ENCODE assay signal across 22 cellular contexts in the genomic region with DNA sequence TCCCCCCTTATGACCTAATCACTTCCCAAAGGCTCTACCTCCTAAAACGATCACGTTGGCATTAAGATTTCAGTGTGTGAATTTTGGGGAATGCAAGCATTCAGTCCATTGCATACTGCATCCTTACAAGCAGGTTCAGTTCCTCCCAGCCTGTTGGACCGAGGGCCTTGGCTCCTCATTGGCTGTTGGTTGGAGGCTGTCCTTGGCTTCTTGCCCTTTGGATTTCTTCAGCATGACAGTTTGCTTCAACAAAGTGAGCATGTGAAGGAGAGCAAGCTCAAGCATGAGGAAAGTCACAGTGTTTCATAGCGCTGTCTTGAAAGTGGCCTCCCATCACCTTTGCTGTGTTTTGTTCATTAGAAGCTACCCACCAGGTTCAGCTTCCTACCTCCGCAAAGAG.
DNase-seq lines count a peak whose midpoint lies in the region; ATAC-seq and TF ChIP-seq lines count a peak whose summit lies in the region.
"Had no signal": no experiment of that assay in that cellular context is flagged by ENCODE, and none has a peak within 500 bp of the region (broad histone marks: within the 10 kb centered on the region; RNA-seq: fewer than 3 reads in every experiment).

No MANE protein-coding gene starts in this region.

- WGBS in esophagus squamous epithelium, 2 donors = 53 to 66% methylated on average over 4 of the region's 5 CpGs

- peaks cover 0 to 5% (median 0%) of the 10 kb centered on the region in 3 donors for H3K9me3 ChIP-seq in esophagus squamous epithelium
- H3K9me3 ChIP-seq: A549, upper lobe of left lung had no signal

- TF ChIP-seq CTCF in esophagus squamous epithelium (IDR thresholded peaks at IDR 0.05) (no peak), endothelial cell (IDR thresholded peaks at IDR 0.05; ENCODE audit: unreplicated experiment) (no peak)

- TF ChIP-seq POLR2A in esophagus squamous epithelium (IDR thresholded peaks at IDR 0.05) = no peak

- H3K36me3 ChIP-seq in esophagus squamous epithelium = no peaks in the 10 kb centered on the region
- H3K36me3 ChIP-seq: BLaER1 treated with 17β-estradiol and CSF1 and Interleukin-3, amounts not matched to agents 10 nM and 100 nM; spleen; stomach; upper lobe of left lung had no signal

- no peak overlapping the region for H3K4me3 ChIP-seq in esophagus squamous epithelium
- H3K4me3 ChIP-seq: A549; BLaER1 treated with 17β-estradiol and CSF1 and Interleukin-3, amounts not matched to agents 10 nM and 100 nM; hepatocyte; spleen; stomach; upper lobe of left lung had no signal

- H3K4me1 Mint-ChIP-seq in endothelial cell (ENCODE audit: unreplicated experiment) = peaks cover 9% of the 10 kb centered on the region

- intact Hi-C loops in esophagus squamous epithelium (cut with DNase I) = no loop called here

- no peaks in the 10 kb centered on the region for H3K9me3 Mint-ChIP-seq in endothelial cell (ENCODE audit: unreplicated experiment)

- DNase-seq in NCI-H446 treated with DMSO at 0.1 percent for 48 hours (lab: John Stamatoyannopoulos, UW) = peak; percentile 1
- no peak for DNase-seq in NCI-H446 (lab: John Stamatoyannopoulos, UW)
- DNase-seq in EH (ENCODE audit: low read depth) = peak; percentile 4
- DNase-seq in amniotic epithelial cell (ENCODE audit: low read depth) = peak; percentile 24
- peak; percentile 40 for DNase-seq in medulla oblongata (ENCODE audit: extremely low spot score)
- no peak for DNase-seq in esophagus squamous epithelium (lab: John Stamatoyannopoulos, UW)
- DNase-seq in endothelial cell (ENCODE audit: low spot score) = no peak
- DNase-seq: activated naive CD4-positive, alpha-beta T cell; effector memory CD4-positive, alpha-beta T cell; HFFc6; NCI-H1417 treated with DMSO at 0.1 percent for 48 hours; NCI-H748 treated with DMSO at 0.1 percent for 48 hours; occipital lobe; retina; spleen; stimulated activated CD4-positive, alpha-beta T cell treated with anti-CD3 and anti-CD28 coated beads, Interleukin-4, amount 100 ng/mL, for 24 hours; stomach had no signal

- no peaks in the 10 kb centered on the region for H3K36me3 Mint-ChIP-seq in endothelial cell (ENCODE audit: low read depth, unreplicated experiment)

- no peak overlapping the region for H3K27ac ChIP-seq in esophagus squamous epithelium
- H3K27ac ChIP-seq: A549; BLaER1 treated with 17β-estradiol and CSF1 and Interleukin-3, amounts not matched to agents 10 nM and 100 nM; hepatocyte; stomach had no signal

- no peaks in the 10 kb centered on the region for H3K27me3 ChIP-seq in esophagus squamous epithelium
- H3K27me3 ChIP-seq: BLaER1 treated with 17β-estradiol and CSF1 and Interleukin-3, amounts not matched to agents 10 nM and 100 nM; hepatocyte; spleen; stomach; upper lobe of left lung had no signal

- no peak overlapping the region for H3K4me3 Mint-ChIP-seq in endothelial cell (ENCODE audit: unreplicated experiment)
- H3K4me3 Mint-ChIP-seq: HFFc6 had no signal

- no peak for ATAC-seq in HG03108 (IDR thresholded peaks at IDR 0.05; ENCODE audit: unreplicated experiment)
- ATAC-seq: A549 had no signal

- H3K27ac Mint-ChIP-seq in endothelial cell (ENCODE audit: unreplicated experiment) = no peak overlapping the region
- H3K27ac Mint-ChIP-seq: HFFc6 had no signal

- peaks cover 0 to 19% (median 0%) of the 10 kb centered on the region in 3 donors for H3K4me1 ChIP-seq in esophagus squamous epithelium
- H3K4me1 ChIP-seq: A549 had no signal

- peaks cover 3% of the 10 kb centered on the region for H3K27me3 Mint-ChIP-seq in endothelial cell (ENCODE audit: unreplicated experiment)

Comparison
In these comparisons a context has a peak if more than half of its experiments do, and no peak if none do; other contexts are left out.
1. DNase-seq: peak in NCI-H446 treated with DMSO at 0.1 percent for 48 hours (single experiment), EH (single experiment), amniotic epithelial cell (single experiment) and medulla oblongata (single experiment); none in NCI-H446 (0 of 2), esophagus squamous epithelium (single experiment) and endothelial cell (single experiment).